28 cellular contexts compared by ENCODE assay signal in genomic region chr6:158056355-158056754, GRCh38.
DNase-seq lines count a peak whose midpoint lies in the region; ATAC-seq and TF ChIP-seq lines count a peak whose summit lies in the region.
"Had no signal": no experiment of that assay in that cellular context is flagged by ENCODE, and none has a peak within 500 bp of the region (broad histone marks: within the 10 kb centered on the region; RNA-seq: fewer than 3 reads in every experiment).

No MANE protein-coding gene starts in this region.

- intact Hi-C loops in activated naive CD4-positive, alpha-beta T cell treated with anti-CD3 and anti-CD28 coated beads for 36 hours (cut with micrococcal nuclease) = loop anchor here (2.0 to 5.0 kb wide), 2 partner anchors 172 to 294 kb away; no protein-coding TSS in a partner anchor

- H3K79me1 ChIP-seq in neuronal stem cell (ENCODE audit: low read depth, low read length) = no peaks in the 10 kb centered on the region

- no peak for DNase-seq in activated naive CD4-positive, alpha-beta T cell treated with anti-CD3 and anti-CD28 coated beads for 36 hours
- DNase-seq in activated naive CD4-positive, alpha-beta T cell treated with Interleukin-2 at 50 U/mL for 16 hours = no peak
- DNase-seq in HFFc6 (no peak), brain microvascular endothelial cell (no peak), neuronal stem cell (ENCODE audit: low spot score) (no peak), NCI-H1048 (lab: John Stamatoyannopoulos, UW) (no peak)
- DNase-seq: activated CD4-positive, alpha-beta memory T cell treated with anti-CD3 and anti-CD28 coated beads, Interleukin-2, amount 10 ng/mL, durations not matched to agents 7 days and 5 days; activated T-cell treated with anti-CD3 and anti-CD28 coated beads for 4 hours; C1 segment of cervical spinal cord; Caco-2; DMS79; GF-D8; NCI-H1694 treated with DMSO at 0.1 percent for 48 hours; NCI-H2171; NCI-H524; Peyer's patch; right lobe of liver; SIG-M5; stimulated activated CD4-positive, alpha-beta T cell treated with anti-CD3 and anti-CD28 coated beads, Interleukin-12 subunit alpha, Interleukin-12 subunit beta, amount 100 ng/mL, for 4 hours; stimulated activated CD4-positive, alpha-beta T cell treated with anti-CD3 and anti-CD28 coated beads, Interleukin-4, amount 100 ng/mL, for 1 hour; substantia nigra; upper lobe of right lung had no signal

- WGBS in neuronal stem cell (ENCODE audit: extremely low coverage in 2 of 2, insufficient read length in 2 of 2, insufficient replicate concordance in 1 of 2), 2 donors = no CpG with 5 or more reads among the region's 9 CpGs

- TF ChIP-seq CTCF in HFFc6 (IDR thresholded peaks at IDR 0.05) (no peak), brain microvascular endothelial cell (IDR thresholded peaks at IDR 0.05; ENCODE audit: low read depth, low read length, missing control alignments) (no peak)

- H3K36me3 ChIP-seq in brain microvascular endothelial cell (replicated peaks) (peaks cover 64% of the 10 kb centered on the region), neuronal stem cell (replicated peaks in 1 of 2; ENCODE audit: control insufficient read depth in 2 of 2, insufficient read depth in 2 of 2, low read length in 2 of 2) (peaks cover 0 to 1% of the 10 kb centered on the region in 2 donors)
- H3K36me3 ChIP-seq: adrenal gland, upper lobe of right lung had no signal

- H3K9me3 Mint-ChIP-seq in activated naive CD4-positive, alpha-beta T cell treated with anti-CD3 and anti-CD28 coated beads for 36 hours = no peaks in the 10 kb centered on the region
- H3K9me3 Mint-ChIP-seq in HFFc6 = no peaks in the 10 kb centered on the region
- H3K9me3 Mint-ChIP-seq: activated CD4-positive, alpha-beta memory T cell treated with anti-CD3 and anti-CD28 coated beads, Interleukin-2, amount 10 ng/mL, durations not matched to agents 7 days and 5 days; brain; nephron had no signal

- in situ Hi-C loops in brain microvascular endothelial cell (cut with HindIII; ENCODE audit: low pct_ligation_motif_present, low sequenced_read_pairs) = no loop called here

- H3K27ac ChIP-seq in brain microvascular endothelial cell = peak overlapping the region; percentile 99
- no peak overlapping the region for H3K27ac ChIP-seq in neuronal stem cell (replicated peaks; ENCODE audit: low read length)
- H3K27ac ChIP-seq: Peyer's patch, right lobe of liver, upper lobe of right lung had no signal

- H3K23ac ChIP-seq in neuronal stem cell (ENCODE audit: low read depth, low read length, poor library complexity) = no peak overlapping the region

- no peaks in the 10 kb centered on the region for H3K9me3 ChIP-seq in neuronal stem cell (replicated peaks in 1 of 2; ENCODE audit: control insufficient read depth in 2 of 2, insufficient read depth in 1 of 2, low read depth in 1 of 2, low read length in 2 of 2)
- H3K9me3 ChIP-seq: adrenal gland, Caco-2, Peyer's patch, right lobe of liver, upper lobe of right lung had no signal

- no peaks in the 10 kb centered on the region for H3K4me1 ChIP-seq in neuronal stem cell (ENCODE audit: control insufficient read depth in 2 of 2, insufficient read depth in 1 of 2, low read depth in 1 of 2, low read length in 2 of 2)

- H3K27me3 ChIP-seq in brain microvascular endothelial cell (replicated peaks) (no peaks in the 10 kb centered on the region), neuronal stem cell (ENCODE audit: control insufficient read depth in 3 of 3, insufficient read depth in 3 of 3, low read depth in 1 of 3, low read length in 3 of 3) (no peaks in the 10 kb centered on the region)
- H3K27me3 ChIP-seq: adrenal gland, Peyer's patch, right lobe of liver, upper lobe of right lung had no signal

- peak overlapping the region; percentile 11 for H3K18ac ChIP-seq in neuronal stem cell (ENCODE audit: low read length)

- peaks cover 54% of the 10 kb centered on the region for H3K4me1 Mint-ChIP-seq in activated naive CD4-positive, alpha-beta T cell treated with anti-CD3 and anti-CD28 coated beads for 36 hours (ENCODE audit: low read depth)
- peaks cover 79% of the 10 kb centered on the region for H3K4me1 Mint-ChIP-seq in HFFc6 (ENCODE audit: low read depth)

- no peak overlapping the region for H3K4me2 ChIP-seq in neuronal stem cell (ENCODE audit: insufficient read depth, low read length, poor library complexity, severe bottlenecking)

- H2AK5ac ChIP-seq in neuronal stem cell (ENCODE audit: low read depth, low read length) = no peak overlapping the region

- H3K27ac Mint-ChIP-seq in activated naive CD4-positive, alpha-beta T cell treated with anti-CD3 and anti-CD28 coated beads for 36 hours = peak overlapping the region; percentile 26
- peak overlapping the region; percentile 100 for H3K27ac Mint-ChIP-seq in HFFc6
- H3K27ac Mint-ChIP-seq: activated CD4-positive, alpha-beta memory T cell treated with anti-CD3 and anti-CD28 coated beads, Interleukin-2, amount 10 ng/mL, durations not matched to agents 7 days and 5 days; nephron had no signal

- no peak overlapping the region for H2BK5ac ChIP-seq in neuronal stem cell (ENCODE audit: low read length)

- no peak overlapping the region for H2BK15ac ChIP-seq in neuronal stem cell (ENCODE audit: low read length)

- no peak overlapping the region for H3K9ac ChIP-seq in neuronal stem cell (ENCODE audit: low read depth, low read length, poor library complexity)

- no peak overlapping the region for H3K4me3 ChIP-seq in brain microvascular endothelial cell (ENCODE audit: low read depth, low read length)
- H3K4me3 ChIP-seq in neuronal stem cell (ENCODE audit: low read length in 2 of 2) = no peak overlapping the region
- H3K4me3 ChIP-seq: adrenal gland, Peyer's patch, right lobe of liver, upper lobe of right lung had no signal

- no peak overlapping the region for H3K4me3 Mint-ChIP-seq in activated naive CD4-positive, alpha-beta T cell treated with anti-CD3 and anti-CD28 coated beads for 36 hours
- H3K4me3 Mint-ChIP-seq in HFFc6 = no peak overlapping the region; the same call in 1 of the 2 replicates
- H3K4me3 Mint-ChIP-seq: activated CD4-positive, alpha-beta memory T cell treated with anti-CD3 and anti-CD28 coated beads, Interleukin-2, amount 10 ng/mL, durations not matched to agents 7 days and 5 days; brain; nephron had no signal

- no peak overlapping the region for H4K91ac ChIP-seq in neuronal stem cell (ENCODE audit: low read depth, low read length, poor library complexity)

- H2BK12ac ChIP-seq in neuronal stem cell (ENCODE audit: low read length) = no peak overlapping the region

- H2AFZ ChIP-seq in neuronal stem cell (ENCODE audit: low read length) = no peak overlapping the region

- ATAC-seq in GM19467 (IDR thresholded peaks at IDR 0.05; ENCODE audit: unreplicated experiment) = no peak
- ATAC-seq in GM18498 (IDR thresholded peaks at IDR 0.05; ENCODE audit: unreplicated experiment) = no peak
- ATAC-seq: HepG2, right lobe of liver had no signal

- CTCF ChIA-PET in activated naive CD4-positive, alpha-beta T cell treated with anti-CD3 and anti-CD28 coated beads for 36 hours (lab: Charles Lee) = interaction anchor here (0.6 to 2.2 kb wide), 7 partner anchors 10 to 262 kb away, joined by 3 to 12 read pairs (median 4); no protein-coding TSS in a partner anchor

- no peaks in the 10 kb centered on the region for H3K27me3 Mint-ChIP-seq in activated naive CD4-positive, alpha-beta T cell treated with anti-CD3 and anti-CD28 coated beads for 36 hours (ENCODE audit: low read depth)
- H3K27me3 Mint-ChIP-seq in HFFc6 (ENCODE audit: insufficient read depth) = no peaks in the 10 kb centered on the region; the same call in 1 of the 2 replicates
- H3K27me3 Mint-ChIP-seq: activated CD4-positive, alpha-beta memory T cell treated with anti-CD3 and anti-CD28 coated beads, Interleukin-2, amount 10 ng/mL, durations not matched to agents 7 days and 5 days had no signal

- no peak overlapping the region for H2BK120ac ChIP-seq in neuronal stem cell (ENCODE audit: low read depth, low read length)

- no peak overlapping the region for H3K14ac ChIP-seq in neuronal stem cell (ENCODE audit: low read length)

- H4K8ac ChIP-seq in neuronal stem cell (ENCODE audit: low read depth, low read length) = no peak overlapping the region

- H3K36me3 Mint-ChIP-seq in activated naive CD4-positive, alpha-beta T cell treated with anti-CD3 and anti-CD28 coated beads for 36 hours (ENCODE audit: low read depth) = peaks cover 17% of the 10 kb centered on the region
- peaks cover 46% of the 10 kb centered on the region for H3K36me3 Mint-ChIP-seq in HFFc6 (ENCODE audit: low read depth)
- H3K36me3 Mint-ChIP-seq: brain had no signal

- H3K4ac ChIP-seq in neuronal stem cell (ENCODE audit: low read length) = no peak overlapping the region
